Comparison of ENCODE assay signal across 8 cellular contexts in the genomic region with DNA sequence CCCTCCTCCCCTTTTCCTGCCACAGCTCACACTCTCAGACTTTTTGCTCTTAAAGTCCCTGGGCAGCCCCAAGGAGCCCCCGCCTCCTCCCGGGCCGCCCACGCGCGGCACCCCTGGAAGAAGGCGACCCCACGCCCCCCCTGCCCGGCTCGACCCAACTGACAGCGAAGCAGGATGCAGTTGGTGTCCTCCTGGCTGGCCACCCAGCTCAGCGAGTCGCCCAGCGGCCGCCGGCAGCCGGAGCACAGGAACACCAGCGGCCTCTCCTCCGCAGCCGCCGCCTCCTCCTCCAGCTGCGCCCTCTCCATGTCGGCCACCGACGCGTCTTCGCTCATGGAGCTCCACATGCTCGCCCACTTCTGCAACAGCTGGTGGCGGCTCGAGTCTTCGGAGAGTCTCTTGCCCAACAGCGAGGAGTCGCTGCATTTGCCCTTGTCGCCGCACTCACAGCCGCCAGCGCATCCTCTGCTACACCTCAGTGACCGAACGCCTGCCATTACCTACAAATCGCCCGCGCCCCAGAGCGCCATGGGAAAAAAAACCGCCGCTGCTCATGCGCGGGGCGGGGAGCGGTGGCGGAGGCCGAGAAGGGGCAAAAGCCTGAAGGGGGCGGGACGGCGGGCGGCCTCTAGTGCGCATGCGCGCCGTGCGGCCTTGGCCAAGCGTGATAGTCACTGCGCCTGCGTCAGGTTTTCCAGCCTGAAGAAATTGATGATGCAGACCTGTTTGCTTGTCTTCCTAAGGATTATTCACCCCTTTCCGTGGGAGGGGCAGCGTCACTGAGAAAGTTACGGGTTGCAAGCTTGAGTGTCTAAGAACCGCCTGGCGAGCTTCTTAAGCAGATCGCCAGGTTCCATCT. TPM values are rescaled to one million over a fixed set of nuclear protein-coding genes. Genes with fewer than 3 reads are reported as not detected.
DNase-seq lines count a peak whose midpoint lies in the region; FAIRE-seq and TF ChIP-seq lines count a peak whose summit lies in the region.

A gene with protein sequence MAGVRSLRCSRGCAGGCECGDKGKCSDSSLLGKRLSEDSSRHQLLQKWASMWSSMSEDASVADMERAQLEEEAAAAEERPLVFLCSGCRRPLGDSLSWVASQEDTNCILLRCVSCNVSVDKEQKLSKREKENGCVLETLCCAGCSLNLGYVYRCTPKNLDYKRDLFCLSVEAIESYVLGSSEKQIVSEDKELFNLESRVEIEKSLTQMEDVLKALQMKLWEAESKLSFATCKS (minus strand): TSS at position 532 of the 859 bp plus-strand sequence. CDS start 35 bp downstream, at position 497.

- peaks cover 8% of the 10 kb centered on the region for H3K9me3 ChIP-seq in neutrophil

- H3K4me3 ChIP-seq in neutrophil (ENCODE audit: low read depth in 1 of 2, low read length in 1 of 2) = peak within 1 kb of the TSS; percentile 81 to 82

- peaks cover 1% of the 10 kb centered on the region for H3K36me3 ChIP-seq in neutrophil

- POLR2A ChIA-PET in HEK293T (lab: Yijun Ruan, JAX) = interaction anchor here (1.1 to 1.2 kb wide), 2 partner anchors 86 to 104 kb away, joined by 3 to 6 read pairs; no protein-coding TSS in a partner anchor

- H3K27me3 ChIP-seq in neutrophil = no peaks in the 10 kb centered on the region

- DNase-seq in GF-D8 (lab: John Stamatoyannopoulos, UW) (peak; percentile 85), HEK293T (ENCODE audit: extremely low spot score) (peak; percentile 100), MV-4-11 (lab: John Stamatoyannopoulos, UW) (peak; percentile 90), SK-MEL-5 (ENCODE audit: low read depth, low spot score) (peak; percentile 91), frontal cortex (ENCODE audit: low spot score in 2 of 2) (peak; percentile 88 to 90), superior temporal gyrus (ENCODE audit: extremely low spot score) (peak; percentile 96)
- peak; percentile 99 for DNase-seq in activated naive CD4-positive, alpha-beta T cell treated with Interleukin-2 at 50 U/mL for 16 hours

- in situ Hi-C loops in SK-MEL-5 (cut with HindIII; ENCODE audit: low pct_unique_long_range_greater_than_20kb, low sequenced_read_pairs) = no loop called here

- CTCF ChIA-PET in HEK293T (lab: Yijun Ruan, JAX) = interaction anchor here (0.8 kb wide), 2 partner anchors 9 to 16 kb away, joined by 3 to 5 read pairs; no protein-coding TSS in a partner anchor

- FAIRE-seq in frontal cortex (lab: Jason Lieb, UNC) = no peak

- peak within 1 kb of the TSS; percentile 62 for H3K27ac ChIP-seq in neutrophil

- TF ChIP-seq CTCF in neutrophil (IDR thresholded peaks at IDR 0.05) = peak; percentile 28

- peaks cover 14 to 16% of the 10 kb centered on the region in 2 experiments for H3K4me1 ChIP-seq in neutrophil (ENCODE audit: control insufficient read depth in 1 of 2, insufficient read depth in 1 of 2, low read depth in 1 of 2, low read length in 1 of 2)

TF ChIP-seq in HEK293T, 16 proteins besides CTCF, POLR2A, EP300 and RAD21:
- TF ChIP-seq LEF1 (IDR thresholded peaks at IDR 0.05; ENCODE audit: borderline replicate concordance) (no peak), L3MBTL2 (conservative IDR thresholded peaks at IDR 0.05) (peak; percentile 92), TARDBP (IDR thresholded peaks at IDR 0.05) (no peak), BHLHE40 (IDR thresholded peaks at IDR 0.05; ENCODE audit: borderline replicate concordance) (no peak), ARNT (IDR thresholded peaks at IDR 0.05) (no peak), ZNF384 (IDR thresholded peaks at IDR 0.05) (peak; percentile 67; the same call in 1 of the 2 replicates)

RNA-seq across cellular contexts. Expression of the gene that starts here (rescaled TPM):
- total RNA-seq in SK-MEL-5 (2014; rRNA removed; shearing (Covaris generic)) = 10.5 and 12.1 TPM in 2 replicates
- 10.4 and 13.4 TPM in 2 replicates for polyA plus RNA-seq in SK-MEL-5 (2015; cell fraction: cytosol; rRNA removed)
- 7.4 and 8.7 TPM in 2 replicates for polyA plus RNA-seq in SK-MEL-5 (2015; cell fraction: nucleus; rRNA removed)
- 6.9 TPM for total RNA-seq in frontal cortex

Comparison
In these comparisons a context has a peak if more than half of its experiments do, and no peak if none do; other contexts are left out.
1. Peak in every context shown above with its lines: DNase-seq, H3K4me3 ChIP-seq and H3K27ac ChIP-seq.